13 cellular contexts compared by ENCODE assay signal in genomic region chr7:36021917-36022550, GRCh38.
A peak's percentile ranks its signal among the peaks of the same experiment; 100 is the strongest.
DNase-seq lines count a peak whose midpoint lies in the region; ATAC-seq and TF ChIP-seq lines count a peak whose summit lies in the region.
"Had no signal": no experiment of that assay in that cellular context is flagged by ENCODE, and none has a peak within 500 bp of the region (broad histone marks: within the 10 kb centered on the region; RNA-seq: fewer than 3 reads in every experiment).

No MANE protein-coding gene starts in this region.

- TF ChIP-seq POLR2A in ovary (IDR thresholded peaks at IDR 0.05) (no peak), esophagus squamous epithelium (IDR thresholded peaks at IDR 0.05) (no peak)

- WGBS in ovary, 3 donors, result 24 to 31% (median 25%) methylated on average over 11 of the region's 11 CpGs
- 78 to 87% methylated on average over 10 of the region's 11 CpGs for WGBS in esophagus squamous epithelium, 2 donors

- TF ChIP-seq CTCF in ovary (IDR thresholded peaks at IDR 0.05) (no peak), esophagus squamous epithelium (IDR thresholded peaks at IDR 0.05) (no peak)

- no peak for ATAC-seq in HG03039 (IDR thresholded peaks at IDR 0.05; ENCODE audit: unreplicated experiment)
- ATAC-seq in stimulated activated naive CD8-positive, alpha-beta T cell treated with anti-CD3 and anti-CD28 coated beads, Interleukin-15, Interleukin-2, amounts not matched to agents 100 U/mL and 50 U/mL, for 24 hours, result no peak
- ATAC-seq: naive thymus-derived CD4-positive, alpha-beta T cell had no signal

- H3K4me1 ChIP-seq in ovary (ENCODE audit: insufficient read depth) (no peaks in the 10 kb centered on the region), esophagus squamous epithelium (no peaks in the 10 kb centered on the region)

- DNase-seq in Ammon's horn (ENCODE audit: low spot score) (peak; percentile 81), amygdala (lab: John Stamatoyannopoulos, UW) (peak in 42 of 56 donors; percentile 10 to 78 (median 40)), head of caudate nucleus (peak in 36 of 42 donors; percentile 11 to 82 (median 47)), ovary (peak in 4 of 5 donors; percentile 12 to 79 (median 48)), HUDEP-2 (lab: John Stamatoyannopoulos, UW; ENCODE audit: unreplicated experiment in 76 of 76) (no peak), esophagus squamous epithelium (lab: John Stamatoyannopoulos, UW) (no peak)
- no peak for DNase-seq in stimulated activated naive CD8-positive, alpha-beta T cell treated with anti-CD3 and anti-CD28 coated beads, Interleukin-15, Interleukin-2, amounts not matched to agents 100 U/mL and 50 U/mL, for 24 hours
- DNase-seq: HFFc6, NCI-H1436 treated with DMSO at 0.1 percent for 48 hours, NCI-H2227 treated with DMSO at 0.1 percent for 48 hours had no signal

- no peak for TF ChIP-seq EP300 in ovary (IDR thresholded peaks at IDR 0.05)

- H3K9me3 ChIP-seq in ovary, result no peaks in the 10 kb centered on the region
- no peaks in the 10 kb centered on the region for H3K9me3 ChIP-seq in esophagus squamous epithelium

- H3K27ac ChIP-seq in ovary (no peak overlapping the region), esophagus squamous epithelium (no peak overlapping the region)

- H3K27me3 ChIP-seq in ovary, result no peaks in the 10 kb centered on the region
- H3K27me3 ChIP-seq in esophagus squamous epithelium, result no peaks in the 10 kb centered on the region

- H3K4me3 ChIP-seq in ovary (no peak overlapping the region), esophagus squamous epithelium (no peak overlapping the region)
- H3K4me3 ChIP-seq: lung had no signal

- intact Hi-C loops in head of caudate nucleus (cut with DNase I), result no loop called here
- intact Hi-C loops in ovary (cut with DNase I), result no loop called here
- intact Hi-C loops in esophagus squamous epithelium (cut with DNase I), result no loop called here

- H3K36me3 ChIP-seq in ovary (no peaks in the 10 kb centered on the region), esophagus squamous epithelium (no peaks in the 10 kb centered on the region)

Comparison
In these comparisons a context has a peak if more than half of its experiments do, and no peak if none do; other contexts are left out.
1. DNase-seq: peak in Ammon's horn (single experiment), amygdala (42 of 56), head of caudate nucleus (36 of 42) and ovary (4 of 5); none in stimulated activated naive CD8-positive, alpha-beta T cell treated with anti-CD3 and anti-CD28 coated beads, Interleukin-15, Interleukin-2, amounts not matched to agents 100 U/mL and 50 U/mL, for 24 hours (single experiment), HUDEP-2 (0 of 76) and esophagus squamous epithelium (single experiment).